Comparison of ENCODE assay signal across 8 cellular contexts in genomic region chr1:230917284-230918135, GRCh38. TPM values are rescaled to one million over a fixed set of nuclear protein-coding genes. Genes with fewer than 3 reads are reported as not detected.
DNase-seq lines count a peak whose midpoint lies in the region; ATAC-seq and TF ChIP-seq lines count a peak whose summit lies in the region.

No MANE protein-coding gene starts in this region.

- H3K36me3 ChIP-seq in prostate gland = no peaks in the 10 kb centered on the region
- H3K36me3 ChIP-seq in uterus = no peaks in the 10 kb centered on the region

- H3K36me3 Mint-ChIP-seq in activated naive CD8-positive, alpha-beta T cell = peaks cover 4% of the 10 kb centered on the region

- H3K27me3 Mint-ChIP-seq in activated naive CD8-positive, alpha-beta T cell = no peaks in the 10 kb centered on the region

- CTCF ChIA-PET in AG04450 (lab: Charles Lee) = interaction anchor here (0.5 to 9.9 kb wide), 22 partner anchors 8 to 294 kb away, joined by 3 to 140 read pairs (median 4); no protein-coding TSS in a partner anchor

- 58% methylated on average over 15 of the region's 15 CpGs for WGBS in prostate gland

- H3K27ac Mint-ChIP-seq in activated naive CD8-positive, alpha-beta T cell = peak overlapping the region; percentile 28

- TF ChIP-seq POLR2A in prostate gland (IDR thresholded peaks at IDR 0.05) (no peak), uterus (IDR thresholded peaks at IDR 0.05) (no peak)

- ATAC-seq in GM18868 (IDR thresholded peaks at IDR 0.05; ENCODE audit: unreplicated experiment) (peak; percentile 61), SK-N-SH treated with all-trans-retinoic acid at 6 μM for 48 hours (peak; percentile 94), Right ventricle myocardium superior (ENCODE audit: poor library complexity) (peak; percentile 95)

- no peaks in the 10 kb centered on the region for H3K4me1 ChIP-seq in prostate gland (replicated peaks)
- no peaks in the 10 kb centered on the region for H3K4me1 ChIP-seq in uterus

- intact Hi-C loops in Right ventricle myocardium superior (cut with DNase I) = loop anchor here (1.0 to 2.0 kb wide), 2 partner anchors 119 to 293 kb away; no protein-coding TSS in a partner anchor
- intact Hi-C loops in prostate gland (cut with DNase I) = loop anchor here (5.0 kb wide), 2 partner anchors 120 to 295 kb away; no protein-coding TSS in a partner anchor
- intact Hi-C loops in uterus (cut with DNase I; ENCODE audit: low total_unique reads) = loop anchor here (2.0 kb wide), 1 partner anchor 119 kb away; no protein-coding TSS in a partner anchor

- H3K9me3 Mint-ChIP-seq in activated naive CD8-positive, alpha-beta T cell (ENCODE audit: low read depth) = no peaks in the 10 kb centered on the region

- H3K4me1 Mint-ChIP-seq in activated naive CD8-positive, alpha-beta T cell (ENCODE audit: low read depth) = peaks cover 2% of the 10 kb centered on the region

- H3K27ac ChIP-seq in AG04450 (ENCODE audit: low read depth, low read length) = no peak overlapping the region
- H3K27ac ChIP-seq in prostate gland = no peak overlapping the region
- H3K27ac ChIP-seq in uterus = no peak overlapping the region

- DNase-seq in AG04450 (ENCODE audit: low read depth, low spot score) = peak; percentile 26
- peak; percentile 56 for DNase-seq in M059J (ENCODE audit: low read depth)
- DNase-seq in Right ventricle myocardium superior = peak; percentile 77
- DNase-seq in prostate gland (ENCODE audit: low spot score) = peak; percentile 53
- DNase-seq in uterus = peak; percentile 55 to 66

- TF ChIP-seq CTCF in AG04450 (IDR thresholded peaks at IDR 0.05; ENCODE audit: low read depth, low read length) = peak; percentile 82
- peak; percentile 4 to 64 (median 55) for TF ChIP-seq CTCF in prostate gland (IDR thresholded peaks at IDR 0.05)
- peak; percentile 53 to 57 (median 56) for TF ChIP-seq CTCF in uterus (IDR thresholded peaks at IDR 0.05)

- H3K27me3 ChIP-seq in AG04450 (ENCODE audit: control insufficient read depth, insufficient read depth, low read length) = no peaks in the 10 kb centered on the region
- H3K27me3 ChIP-seq in prostate gland (replicated peaks; ENCODE audit: insufficient read depth) = no peaks in the 10 kb centered on the region
- no peaks in the 10 kb centered on the region for H3K27me3 ChIP-seq in uterus

- H3K9me3 ChIP-seq in AG04450 (ENCODE audit: control insufficient read depth, insufficient read depth, low read length) = no peaks in the 10 kb centered on the region
- no peaks in the 10 kb centered on the region for H3K9me3 ChIP-seq in prostate gland
- H3K9me3 ChIP-seq in uterus = no peaks in the 10 kb centered on the region

- H3K4me3 Mint-ChIP-seq in activated naive CD8-positive, alpha-beta T cell = no peak overlapping the region

- H3K4me3 ChIP-seq in AG04450 (ENCODE audit: low read depth, low read length) (no peak overlapping the region), prostate gland (no peak overlapping the region), uterus (no peak overlapping the region)

- POLR2A ChIA-PET in AG04450 (lab: Yijun Ruan, JAX) = no interaction called here

TF ChIP-seq in SK-N-SH treated with all-trans-retinoic acid at 6 μM for 48 hours, 23 proteins besides CTCF, POLR2A, EP300 and RAD21:
- no peak for TF ChIP-seq CSDC2 (CRISPR knock-in tag; IDR thresholded peaks at IDR 0.05)
- no peak for TF ChIP-seq ESRRG (CRISPR knock-in tag; IDR thresholded peaks at IDR 0.05)
- no peak for TF ChIP-seq RARB (CRISPR knock-in tag; IDR thresholded peaks at IDR 0.05)
- no peak for TF ChIP-seq PPARA (CRISPR knock-in tag; IDR thresholded peaks at IDR 0.05; ENCODE audit: borderline replicate concordance)
- no peak for TF ChIP-seq PATZ1 (CRISPR knock-in tag; IDR thresholded peaks at IDR 0.05; ENCODE audit: borderline replicate concordance)
- TF ChIP-seq GLIS3 (CRISPR knock-in tag; IDR thresholded peaks at IDR 0.05) = no peak
- TF ChIP-seq ZC3H10 (CRISPR knock-in tag; IDR thresholded peaks at IDR 0.05) = no peak
- no peak for TF ChIP-seq SNAI2 (CRISPR knock-in tag; IDR thresholded peaks at IDR 0.05)
- no peak for TF ChIP-seq ZFP3 (CRISPR knock-in tag; IDR thresholded peaks at IDR 0.05)
- TF ChIP-seq TSHZ2 (CRISPR knock-in tag; IDR thresholded peaks at IDR 0.05) = no peak
- TF ChIP-seq OSR1 (CRISPR knock-in tag; IDR thresholded peaks at IDR 0.05) = no peak
- no peak for TF ChIP-seq TOX (CRISPR knock-in tag; IDR thresholded peaks at IDR 0.05; ENCODE audit: borderline replicate concordance)
- no peak for TF ChIP-seq ZNF70 (CRISPR knock-in tag; IDR thresholded peaks at IDR 0.05)
- TF ChIP-seq ZNF565 (CRISPR knock-in tag; conservative IDR thresholded peaks at IDR 0.05; ENCODE audit: low read depth) = no peak

RNA-seq across cellular contexts. Expression of gene C1orf198, which starts 49.2 kb away (rescaled TPM):
- polyA plus RNA-seq in AG04450 (2011; rRNA removed) = 52.7 and 54.4 TPM in 2 replicates
- 57.9 and 74.8 TPM in 2 replicates for polyA minus RNA-seq in AG04450 (2011; rRNA and poly(A)+ RNA removed)
- 56.8 and 83.4 TPM in 2 replicates for total RNA-seq in M059J (2014; rRNA removed; shearing (Covaris generic))
- total RNA-seq in Right ventricle myocardium superior (43.1 TPM), prostate gland (10 to 100 TPM; 41.9 to 44.8 TPM), uterus (10 to 100 TPM; 41.0 to 80.0 (median 60.8) TPM)

Comparison
In these comparisons a context has a peak if more than half of its experiments do, and no peak if none do; other contexts are left out.
1. DNase-seq: peak in every context shown above with its lines; median percentile 77 in Right ventricle myocardium superior; 60 in uterus; 56 in M059J; 53 in prostate gland; 26 in AG04450.